In the genomic region with DNA sequence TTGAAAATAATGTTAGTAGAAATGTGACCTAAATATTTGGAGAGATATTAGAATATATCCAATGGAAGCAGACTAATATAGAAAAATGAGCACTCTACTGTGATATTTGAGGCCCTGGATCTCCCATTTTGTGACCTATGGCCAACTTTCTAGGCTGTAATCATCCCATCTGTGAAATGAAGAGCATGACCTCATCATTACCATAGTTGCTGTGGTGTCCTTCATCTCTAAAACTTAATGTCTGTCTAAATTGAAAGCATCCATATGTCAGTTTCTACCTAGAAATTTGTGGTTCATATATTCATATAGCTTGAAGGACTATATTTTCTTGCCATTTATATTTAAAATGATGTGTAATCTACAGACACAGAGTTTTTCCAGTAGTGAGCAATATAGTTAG, we compare ENCODE assay signal across 17 cellular contexts.
"Had no signal": no experiment of that assay in that cellular context is flagged by ENCODE, and none has a peak within 500 bp of the region (broad histone marks: within the 10 kb centered on the region; RNA-seq: fewer than 3 reads in every experiment).

No MANE protein-coding gene starts in this region.

- H3K27me3 Mint-ChIP-seq: activated CD4-positive, alpha-beta memory T cell treated with anti-CD3 and anti-CD28 coated beads for 36 hours had no signal

- H3K36me3 ChIP-seq: brain microvascular endothelial cell had no signal

- H3K4me1 ChIP-seq: upper lobe of left lung had no signal

- ATAC-seq: gastrocnemius medialis, heart left ventricle, left ventricle myocardium superior had no signal

- FAIRE-seq: colon had no signal

- H3K9me3 Mint-ChIP-seq: activated CD4-positive, alpha-beta memory T cell treated with anti-CD3 and anti-CD28 coated beads for 36 hours; activated T-helper 2 cell treated with anti-CD3 and anti-CD28 coated beads, Interferon-gamma antibody, Interleukin-2, Interleukin-4, amounts not matched to agents 10 μg/mL and 5 μg/mL and 100 μg/mL, durations not matched to agents 14 hours and 24 hours and 36 hours; neural crest cell had no signal

- H3K27ac ChIP-seq: brain microvascular endothelial cell, dorsolateral prefrontal cortex, gastrocnemius medialis, heart left ventricle, thoracic aorta, upper lobe of left lung, VCaP had no signal

- H3K27me3 ChIP-seq: brain microvascular endothelial cell, dorsolateral prefrontal cortex, gastrocnemius medialis, heart left ventricle, upper lobe of left lung had no signal

- DNase-seq: activated CD4-positive, alpha-beta memory T cell treated with anti-CD3 and anti-CD28 coated beads for 36 hours; activated naive CD4-positive, alpha-beta T cell treated with Interleukin-2 at 50 U/mL for 16 hours; activated T-cell treated with anti-CD3 and anti-CD28 coated beads, Interleukin-2, amount 50 U/mL, for 1 hour; aorta; brain microvascular endothelial cell; central memory CD4-positive, alpha-beta T cell; dorsolateral prefrontal cortex; gastrocnemius medialis; heart left ventricle; left ventricle myocardium superior; T-helper 2 cell; upper lobe of left lung had no signal

- H3K9me3 ChIP-seq: gastrocnemius medialis, heart left ventricle, thoracic aorta, upper lobe of left lung had no signal

- H3K4me1 Mint-ChIP-seq: neural crest cell had no signal

- H3K4me3 Mint-ChIP-seq: activated CD4-positive, alpha-beta memory T cell treated with anti-CD3 and anti-CD28 coated beads for 36 hours; neural crest cell had no signal

- H3K27ac Mint-ChIP-seq: activated CD4-positive, alpha-beta memory T cell treated with anti-CD3 and anti-CD28 coated beads for 36 hours; activated T-helper 2 cell treated with anti-CD3 and anti-CD28 coated beads, Interferon-gamma antibody, Interleukin-2, Interleukin-4, amounts not matched to agents 10 μg/mL and 5 μg/mL and 100 μg/mL, durations not matched to agents 14 hours and 24 hours and 36 hours had no signal

- H3K4me3 ChIP-seq: dorsolateral prefrontal cortex, gastrocnemius medialis, heart left ventricle, thoracic aorta, upper lobe of left lung had no signal
